In the genomic region with DNA sequence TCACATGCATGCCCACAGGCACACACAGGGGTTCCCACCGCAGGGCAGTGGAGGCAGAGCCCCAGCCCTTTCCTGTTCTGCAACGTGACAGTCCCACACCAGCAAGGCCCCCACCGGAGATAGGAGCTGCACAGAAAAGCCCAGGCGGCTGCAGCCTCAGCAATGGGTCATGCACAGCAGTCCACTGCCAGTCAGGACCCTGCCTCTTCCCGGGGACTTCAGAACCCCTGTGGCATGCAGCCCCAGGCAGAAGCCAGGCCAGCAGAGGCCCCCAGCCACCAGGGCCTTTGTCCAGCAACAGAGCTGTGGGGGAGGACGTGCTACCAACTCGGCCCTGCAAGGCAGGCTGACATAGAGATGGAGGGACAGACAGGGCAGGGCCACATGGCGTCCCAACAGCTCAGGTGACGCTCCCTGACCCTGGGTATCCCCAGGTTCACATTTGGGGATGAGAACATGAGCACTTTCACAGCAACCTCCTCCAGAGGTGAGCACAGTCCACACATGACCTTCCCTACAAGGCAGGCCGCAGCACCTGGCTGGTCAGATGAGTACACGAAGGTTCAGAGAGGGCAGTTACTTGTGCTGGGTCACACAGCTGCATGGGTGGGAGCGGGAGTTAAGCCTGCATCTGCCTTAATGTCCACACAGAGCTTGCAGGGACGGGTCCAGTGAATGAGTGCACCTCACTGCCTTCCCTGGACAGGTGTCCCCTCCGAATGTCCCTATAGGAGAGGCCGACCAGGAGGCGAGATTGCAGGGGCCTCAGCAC, we compare ENCODE assay signal across 21 cellular contexts.
"Had no signal": no experiment of that assay in that cellular context is flagged by ENCODE, and none has a peak within 500 bp of the region (broad histone marks: within the 10 kb centered on the region; RNA-seq: fewer than 3 reads in every experiment).

No MANE protein-coding gene starts in this region.

- H3K27ac ChIP-seq: coronary artery, right atrium auricular region, tibial artery, uterus had no signal

- H3K9me3 Mint-ChIP-seq: activated CD4-positive, alpha-beta memory T cell treated with anti-CD3 and anti-CD28 coated beads for 36 hours; immature natural killer cell; nephron; stimulated activated effector memory CD8-positive, alpha-beta T cell treated with anti-CD3 and anti-CD28 coated beads, Interleukin-12 subunit alpha, Interleukin-12 subunit beta, amount 100 ng/mL, for 72 hours; stimulated activated naive CD8-positive, alpha-beta T cell treated with anti-CD3 and anti-CD28 coated beads, Interleukin-15, amount 100 ng/mL, for 72 hours; T-helper 1 cell treated with Interleukin-12 subunit alpha and Interleukin-12 subunit beta and Interleukin-4 antibody, amounts not matched to agents 30 μg/mL and 1 μg/mL, for 36 hours had no signal

- ATAC-seq: left ventricle myocardium superior; stimulated activated effector memory CD8-positive, alpha-beta T cell treated with anti-CD3 and anti-CD28 coated beads, Interleukin-12 subunit alpha, Interleukin-12 subunit beta, amount 100 ng/mL, for 72 hours; stimulated activated naive CD8-positive, alpha-beta T cell treated with anti-CD3 and anti-CD28 coated beads, Interleukin-15, amount 100 ng/mL, for 72 hours had no signal

- H3K4me1 ChIP-seq: tibial artery, uterus had no signal

- H3K27me3 Mint-ChIP-seq: stimulated activated naive CD8-positive, alpha-beta T cell treated with anti-CD3 and anti-CD28 coated beads, Interleukin-15, amount 100 ng/mL, for 72 hours had no signal

- H3K4me3 ChIP-seq: coronary artery, right atrium auricular region, tibial artery, uterus had no signal

- H3K36me3 ChIP-seq: right atrium auricular region, tibial artery, uterus had no signal

- H3K4me1 Mint-ChIP-seq: immature natural killer cell; memory B cell; stimulated activated effector memory CD8-positive, alpha-beta T cell treated with anti-CD3 and anti-CD28 coated beads, Interleukin-12 subunit alpha, Interleukin-12 subunit beta, amount 100 ng/mL, for 72 hours; stimulated activated naive CD8-positive, alpha-beta T cell treated with anti-CD3 and anti-CD28 coated beads, Interleukin-15, amount 100 ng/mL, for 72 hours had no signal

- DNase-seq: activated CD4-positive, alpha-beta memory T cell treated with anti-CD3 and anti-CD28 coated beads for 36 hours; activated CD4-positive, alpha-beta T cell treated with anti-CD3 and anti-CD28 coated beads for 48 hours; activated CD4-positive, CD25-positive, alpha-beta regulatory T cell; activated naive CD4-positive, alpha-beta T cell treated with Interleukin-2 at 50 U/mL for 16 hours; activated T-cell treated with anti-CD3 and anti-CD28 coated beads, Interleukin-2, amount 50 U/mL, for 48 hours; amygdala; cerebellar nuclear complex; foreskin melanocyte; immature natural killer cell; left ventricle myocardium superior; occipital lobe; stimulated activated CD4-positive, alpha-beta T cell treated with anti-CD3 and anti-CD28 coated beads, Interleukin-12 subunit alpha, Interleukin-12 subunit beta, amount 100 ng/mL, for 4 hours; stimulated activated naive CD8-positive, alpha-beta T cell treated with anti-CD3 and anti-CD28 coated beads, Interleukin-15, amount 100 ng/mL, for 72 hours; tibial artery; uterus had no signal

- H3K27ac Mint-ChIP-seq: activated CD4-positive, alpha-beta memory T cell treated with anti-CD3 and anti-CD28 coated beads for 36 hours; immature natural killer cell; memory B cell; nephron; stimulated activated effector memory CD8-positive, alpha-beta T cell treated with anti-CD3 and anti-CD28 coated beads, Interleukin-12 subunit alpha, Interleukin-12 subunit beta, amount 100 ng/mL, for 72 hours; stimulated activated naive CD8-positive, alpha-beta T cell treated with anti-CD3 and anti-CD28 coated beads, Interleukin-15, amount 100 ng/mL, for 72 hours; T-helper 1 cell treated with Interleukin-12 subunit alpha and Interleukin-12 subunit beta and Interleukin-4 antibody, amounts not matched to agents 30 μg/mL and 1 μg/mL, for 36 hours had no signal

- H3K27me3 ChIP-seq: right atrium auricular region, uterus had no signal

- H3K9me3 ChIP-seq: right atrium auricular region, tibial artery, uterus had no signal

- H3K36me3 Mint-ChIP-seq: activated CD4-positive, alpha-beta memory T cell treated with anti-CD3 and anti-CD28 coated beads for 36 hours; immature natural killer cell; stimulated activated effector memory CD8-positive, alpha-beta T cell treated with anti-CD3 and anti-CD28 coated beads, Interleukin-12 subunit alpha, Interleukin-12 subunit beta, amount 100 ng/mL, for 72 hours had no signal

- H3K4me3 Mint-ChIP-seq: activated CD4-positive, alpha-beta memory T cell treated with anti-CD3 and anti-CD28 coated beads for 36 hours; immature natural killer cell; memory B cell; nephron; stimulated activated effector memory CD8-positive, alpha-beta T cell treated with anti-CD3 and anti-CD28 coated beads, Interleukin-12 subunit alpha, Interleukin-12 subunit beta, amount 100 ng/mL, for 72 hours; stimulated activated naive CD8-positive, alpha-beta T cell treated with anti-CD3 and anti-CD28 coated beads, Interleukin-15, amount 100 ng/mL, for 72 hours; T-helper 1 cell treated with Interleukin-12 subunit alpha and Interleukin-12 subunit beta and Interleukin-4 antibody, amounts not matched to agents 30 μg/mL and 1 μg/mL, for 36 hours had no signal
